In genomic region chr1:24283326-24284155, GRCh38 we compare ENCODE assay signal across 1 cellular context.
TF ChIP-seq lines count a peak whose summit lies in the region.

No MANE protein-coding gene starts in this region.

TF ChIP-seq in HEK293, 187 proteins besides CTCF, POLR2A, EP300 and RAD21 (continued from another document and continues in another):
- TF ChIP-seq ZNF639 (tag by site-specific recombination; IDR thresholded peaks at IDR 0.05), result no peak
- TF ChIP-seq ZSCAN5A (tag by site-specific recombination; IDR thresholded peaks at IDR 0.05), result no peak
- TF ChIP-seq ZNF146 (tag by site-specific recombination; IDR thresholded peaks at IDR 0.05), result no peak
- no peak for TF ChIP-seq ZNF37A (tag by site-specific recombination; IDR thresholded peaks at IDR 0.05)
- TF ChIP-seq ZNF335 (tag by site-specific recombination; conservative IDR thresholded peaks at IDR 0.05), result peak; percentile 49
- no peak for TF ChIP-seq ZNF623 (tag by site-specific recombination; IDR thresholded peaks at IDR 0.05)
- no peak for TF ChIP-seq ZNF555 (tag by site-specific recombination; conservative IDR thresholded peaks at IDR 0.05)
- no peak for TF ChIP-seq ZNF280D (tag by site-specific recombination; IDR thresholded peaks at IDR 0.05)
- TF ChIP-seq ZNF626 (tag by site-specific recombination; IDR thresholded peaks at IDR 0.05), result no peak
- TF ChIP-seq ZNF837 (tag by site-specific recombination; IDR thresholded peaks at IDR 0.05), result no peak
- peak; percentile 71 for TF ChIP-seq ZNF692 (tag by site-specific recombination; IDR thresholded peaks at IDR 0.05)
- TF ChIP-seq GLI2 (tag by site-specific recombination; IDR thresholded peaks at IDR 0.05; ENCODE audit: borderline replicate concordance, low read depth), result no peak
- no peak for TF ChIP-seq ZNF558 (tag by site-specific recombination; IDR thresholded peaks at IDR 0.05)
- TF ChIP-seq SALL2 (tag by site-specific recombination; IDR thresholded peaks at IDR 0.05; ENCODE audit: borderline replicate concordance), result no peak
- peak; percentile 55; the same call in 1 of the 2 replicates for TF ChIP-seq ZIC2 (tag by site-specific recombination; IDR thresholded peaks at IDR 0.05)
- TF ChIP-seq KLF8 (tag by site-specific recombination; IDR thresholded peaks at IDR 0.05), result 0 out of 2 replicates have a peak, but pooled peaks have one; percentile 66
- no peak for TF ChIP-seq ZNF426 (tag by site-specific recombination; IDR thresholded peaks at IDR 0.05)
- TF ChIP-seq ZBTB26 (tag by site-specific recombination; optimal IDR thresholded peaks at IDR 0.05), result no peak
- TF ChIP-seq ZFHX2 (tag by site-specific recombination; conservative IDR thresholded peaks at IDR 0.05), result no peak
- no peak for TF ChIP-seq ZNF654 (tag by site-specific recombination; IDR thresholded peaks at IDR 0.05; ENCODE audit: low read depth)
- TF ChIP-seq ZNF433 (tag by site-specific recombination; IDR thresholded peaks at IDR 0.05; ENCODE audit: low read depth), result no peak
- TF ChIP-seq REPIN1 (tag by site-specific recombination; IDR thresholded peaks at IDR 0.05; ENCODE audit: low read depth), result no peak
- TF ChIP-seq GLI4 (tag by site-specific recombination; IDR thresholded peaks at IDR 0.05), result no peak
- TF ChIP-seq GFI1B (tag by site-specific recombination; IDR thresholded peaks at IDR 0.05), result no peak
- peak; percentile 62 for TF ChIP-seq ZNF843 (tag by site-specific recombination; IDR thresholded peaks at IDR 0.05)
- 0 out of 2 replicates have a peak, but pooled peaks have one; percentile 50 for TF ChIP-seq ZXDB (tag by site-specific recombination; IDR thresholded peaks at IDR 0.05)
- TF ChIP-seq WT1 (tag by site-specific recombination; IDR thresholded peaks at IDR 0.05), result no peak
- no peak for TF ChIP-seq HOXA7 (CRISPR knock-in tag; IDR thresholded peaks at IDR 0.05; ENCODE audit: borderline replicate concordance)
- no peak for TF ChIP-seq RBAK (tag by site-specific recombination; IDR thresholded peaks at IDR 0.05)
- TF ChIP-seq ZEB2 (tag by site-specific recombination; IDR thresholded peaks at IDR 0.05), result peak; percentile 70
- TF ChIP-seq ZNF707 (tag by site-specific recombination; IDR thresholded peaks at IDR 0.05), result no peak
- no peak for TF ChIP-seq ZNF785 (tag by site-specific recombination; IDR thresholded peaks at IDR 0.05)
- TF ChIP-seq ZNF18 (tag by site-specific recombination; IDR thresholded peaks at IDR 0.05), result no peak
- TF ChIP-seq MEIS1 (CRISPR knock-in tag; IDR thresholded peaks at IDR 0.05; ENCODE audit: borderline replicate concordance), result no peak
- TF ChIP-seq ZNF791 (tag by site-specific recombination; IDR thresholded peaks at IDR 0.05), result no peak
- TF ChIP-seq SP7 (tag by site-specific recombination; IDR thresholded peaks at IDR 0.05), result peak; percentile 42; the same call in 1 of the 2 replicates
- TF ChIP-seq ZBTB44 (tag by site-specific recombination; IDR thresholded peaks at IDR 0.05), result no peak
- TF ChIP-seq ZNF10 (tag by site-specific recombination; IDR thresholded peaks at IDR 0.05), result peak; percentile 22; the same call in 1 of the 2 replicates
- TF ChIP-seq ZNF449 (tag by site-specific recombination; IDR thresholded peaks at IDR 0.05), result no peak
- TF ChIP-seq ZNF398 (tag by site-specific recombination; IDR thresholded peaks at IDR 0.05), result peak; percentile 70
- TF ChIP-seq ZNF394 (tag by site-specific recombination; IDR thresholded peaks at IDR 0.05; ENCODE audit: borderline replicate concordance), result no peak; the same call in 1 of the 2 replicates
- peak; percentile 81; the same call in 1 of the 2 replicates for TF ChIP-seq INSM2 (tag by site-specific recombination; IDR thresholded peaks at IDR 0.05)
- TF ChIP-seq SCRT1 (tag by site-specific recombination; IDR thresholded peaks at IDR 0.05; ENCODE audit: borderline replicate concordance), result peak; percentile 52; the same call in 1 of the 2 replicates
- no peak for TF ChIP-seq ZNF362 (tag by site-specific recombination; IDR thresholded peaks at IDR 0.05)
- no peak for TF ChIP-seq ZBTB21 (tag by site-specific recombination; IDR thresholded peaks at IDR 0.05)
- TF ChIP-seq ZNF585B (tag by site-specific recombination; IDR thresholded peaks at IDR 0.05), result no peak
- TF ChIP-seq SCRT2 (tag by site-specific recombination; IDR thresholded peaks at IDR 0.05), result peak; percentile 74
